Comparison of ENCODE assay signal across 1 cellular context in genomic region chr6:146917182-146917581, GRCh38.
TF ChIP-seq lines count a peak whose summit lies in the region.

No MANE protein-coding gene starts in this region.

TF ChIP-seq in K562, 482 proteins besides CTCF, POLR2A, EP300 and RAD21 (continued from another document and continues in another):
- TF ChIP-seq JUN (IDR thresholded peaks at IDR 0.05; ENCODE audit: borderline replicate concordance, low read depth, low read length) (peak; percentile 55; the same call in 1 of the 2 replicates), JUN (CRISPR knock-in tag; IDR thresholded peaks at IDR 0.05; ENCODE audit: borderline replicate concordance) (no peak), CBX5 (IDR thresholded peaks at IDR 0.05; ENCODE audit: borderline replicate concordance, low read depth) (no peak), XRCC5 (IDR thresholded peaks at IDR 0.05; ENCODE audit: low read depth, low read length) (no peak), DPF2 (IDR thresholded peaks at IDR 0.05) (peak; percentile 76), ZNF512 (tag; IDR thresholded peaks at IDR 0.05) (peak; percentile 72; the same call in 1 of the 2 replicates), EGR1 (conservative IDR thresholded peaks at IDR 0.05) (no peak), RBM25 (IDR thresholded peaks at IDR 0.05; ENCODE audit: low read depth, low read length, severe bottlenecking) (peak; percentile 71), SMARCA4 (IDR thresholded peaks at IDR 0.05) (peak; percentile 67; the same call in 1 of the 2 replicates), CHAMP1 (IDR thresholded peaks at IDR 0.05) (peak; percentile 42; the same call in 1 of the 2 replicates), ARNT (IDR thresholded peaks at IDR 0.05) (0 out of 4 replicates have a peak, but pooled peaks of 1 of the 2 experiments have one; percentile 52), NR3C1 (CRISPR knock-in tag; IDR thresholded peaks at IDR 0.05) (no peak), FOXK2 (conservative IDR thresholded peaks at IDR 0.05 in 1 of 2, IDR thresholded peaks at IDR 0.05 in 1 of 2; ENCODE audit: low read depth in 2 of 2) (peak; percentile 49 to 57; a peak in 3 of 4 replicates), TSHZ1 (CRISPR knock-in tag; IDR thresholded peaks at IDR 0.05) (no peak), ATF4 (CRISPR knock-in tag; IDR thresholded peaks at IDR 0.05) (no peak), BDP1 (IDR thresholded peaks at IDR 0.05; ENCODE audit: insufficient read depth, insufficient read length) (no peak), ZEB2 (IDR thresholded peaks at IDR 0.05) (peak; percentile 43; the same call in 1 of the 2 replicates), ARID1B (IDR thresholded peaks at IDR 0.05) (peak; percentile 44), SOX6 (IDR thresholded peaks at IDR 0.05) (peak; percentile 40; the same call in 1 of the 2 replicates), E4F1 (CRISPR knock-in tag; IDR thresholded peaks at IDR 0.05; ENCODE audit: borderline replicate concordance) (no peak), ZNF589 (CRISPR knock-in tag; IDR thresholded peaks at IDR 0.05; ENCODE audit: low read depth) (0 out of 2 replicates have a peak, but pooled peaks have one; percentile 16), CUX1 (CRISPR knock-in tag; IDR thresholded peaks at IDR 0.05) (no peak), NCOA1 (IDR thresholded peaks at IDR 0.05; ENCODE audit: low read depth) (no peak), ZNF282 (CRISPR knock-in tag; IDR thresholded peaks at IDR 0.05) (no peak), ZNF740 (CRISPR knock-in tag; IDR thresholded peaks at IDR 0.05) (no peak), ZNF740 (tag; IDR thresholded peaks at IDR 0.05) (no peak), SMARCE1 (IDR thresholded peaks at IDR 0.05) (peak; percentile 72), HDAC1 (IDR thresholded peaks at IDR 0.05) (no peak), XRCC3 (IDR thresholded peaks at IDR 0.05) (no peak), GATAD2A (IDR thresholded peaks at IDR 0.05) (no peak), ARID4B (CRISPR knock-in tag; IDR thresholded peaks at IDR 0.05) (no peak), CC2D1A (IDR thresholded peaks at IDR 0.05) (no peak; the same call in 1 of the 2 replicates), FOSL1 (tag; conservative IDR thresholded peaks at IDR 0.05) (peak; percentile 78), EP400 (IDR thresholded peaks at IDR 0.05) (0 out of 2 replicates have a peak, but pooled peaks have one; percentile 8), ZNF134 (CRISPR knock-in tag; conservative IDR thresholded peaks at IDR 0.05) (no peak), DMBX1 (CRISPR knock-in tag; IDR thresholded peaks at IDR 0.05; ENCODE audit: borderline replicate concordance) (0 out of 2 replicates have a peak, but pooled peaks have one; percentile 24), ZKSCAN1 (IDR thresholded peaks at IDR 0.05; ENCODE audit: low read depth, low read length) (no peak)
